Comparison of ENCODE assay signal across 1 cellular context in genomic region chr14:89232366-89233070, GRCh38.
TF ChIP-seq lines count a peak whose summit lies in the region.

No MANE protein-coding gene starts in this region.

TF ChIP-seq in HepG2, 621 proteins besides CTCF, POLR2A, EP300 and RAD21 (continued from another document and continues in another):
- TF ChIP-seq ZNF121 (CRISPR knock-in tag; IDR thresholded peaks at IDR 0.05) (0 out of 2 replicates have a peak, but pooled peaks have one; percentile 9), ZFX (CRISPR knock-in tag; IDR thresholded peaks at IDR 0.05; ENCODE audit: low read depth) (no peak), GLI4 (CRISPR knock-in tag; IDR thresholded peaks at IDR 0.05; ENCODE audit: borderline replicate concordance) (no peak), MLX (CRISPR knock-in tag; IDR thresholded peaks at IDR 0.05) (peak; percentile 51; the same call in 1 of the 2 replicates), ZBTB37 (CRISPR knock-in tag; IDR thresholded peaks at IDR 0.05) (peak; percentile 74; the same call in 1 of the 2 replicates), JDP2 (CRISPR knock-in tag; IDR thresholded peaks at IDR 0.05; ENCODE audit: borderline replicate concordance) (no peak; the same call in 1 of the 2 replicates), ZNF263 (CRISPR knock-in tag; IDR thresholded peaks at IDR 0.05) (no peak; the same call in 1 of the 2 replicates), POLR2G (IDR thresholded peaks at IDR 0.05; ENCODE audit: low read depth, low read length) (no peak), DZIP1 (CRISPR knock-in tag; IDR thresholded peaks at IDR 0.05) (no peak), ZNF33B (CRISPR knock-in tag; IDR thresholded peaks at IDR 0.05) (no peak), PHB2 (IDR thresholded peaks at IDR 0.05; ENCODE audit: partially characterized antibody) (no peak), THAP7 (CRISPR knock-in tag; IDR thresholded peaks at IDR 0.05) (no peak; the same call in 1 of the 2 replicates), TCF7L2 (IDR thresholded peaks at IDR 0.05; ENCODE audit: low read depth, low read length) (no peak), BATF2 (CRISPR knock-in tag; IDR thresholded peaks at IDR 0.05) (no peak), IRF2 (CRISPR knock-in tag; IDR thresholded peaks at IDR 0.05) (peak; percentile 66), NFRKB (IDR thresholded peaks at IDR 0.05) (no peak), MYC (CRISPR knock-in tag; IDR thresholded peaks at IDR 0.05; ENCODE audit: borderline replicate concordance) (no peak), BCLAF1 (IDR thresholded peaks at IDR 0.05) (no peak), MED8 (CRISPR knock-in tag; IDR thresholded peaks at IDR 0.05; ENCODE audit: insufficient replicate concordance) (no peak), ZBTB14 (CRISPR knock-in tag; IDR thresholded peaks at IDR 0.05) (no peak), HINFP (CRISPR knock-in tag; IDR thresholded peaks at IDR 0.05; ENCODE audit: low read depth) (peak; percentile 77; the same call in 1 of the 2 replicates), ZNF18 (CRISPR knock-in tag; IDR thresholded peaks at IDR 0.05; ENCODE audit: insufficient replicate concordance) (no peak), ZNF282 (IDR thresholded peaks at IDR 0.05; ENCODE audit: partially characterized antibody) (no peak), ZNF574 (CRISPR knock-in tag; IDR thresholded peaks at IDR 0.05) (peak; percentile 72), ZNF652 (CRISPR knock-in tag; IDR thresholded peaks at IDR 0.05; ENCODE audit: borderline replicate concordance, low read depth) (peak; percentile 97), CCAR2 (optimal IDR thresholded peaks at IDR 0.05; ENCODE audit: low read depth, low read length) (no peak), DRAP1 (CRISPR knock-in tag; IDR thresholded peaks at IDR 0.05) (peak; percentile 8; the same call in 1 of the 2 replicates), GABPB1 (CRISPR knock-in tag; IDR thresholded peaks at IDR 0.05) (no peak), PHF8 (CRISPR knock-in tag; IDR thresholded peaks at IDR 0.05) (no peak), ZNF329 (CRISPR knock-in tag; IDR thresholded peaks at IDR 0.05; ENCODE audit: low read depth) (no peak), HIVEP1 (CRISPR knock-in tag; IDR thresholded peaks at IDR 0.05) (no peak; the same call in 1 of the 2 replicates), NCOA5 (CRISPR knock-in tag; IDR thresholded peaks at IDR 0.05) (no peak)
